ENCODE assay signal across 16 cellular contexts in genomic region chr19:28239270-28239669, GRCh38.
A peak's percentile ranks its signal among the peaks of the same experiment; 100 is the strongest.
DNase-seq lines count a peak whose midpoint lies in the region; ATAC-seq and TF ChIP-seq lines count a peak whose summit lies in the region.
"Had no signal": no experiment of that assay in that cellular context is flagged by ENCODE, and none has a peak within 500 bp of the region (broad histone marks: within the 10 kb centered on the region; RNA-seq: fewer than 3 reads in every experiment).

No MANE protein-coding gene starts in this region.

- no peak overlapping the region for H3K27ac ChIP-seq in CD8-positive, alpha-beta T cell (ENCODE audit: low read depth, low read length)
- H3K27ac ChIP-seq: coronary artery had no signal

- H3K4me1 ChIP-seq in CD8-positive, alpha-beta T cell (ENCODE audit: insufficient read depth, low read length) = no peaks in the 10 kb centered on the region

- intact Hi-C loops in CD8-positive, alpha-beta T cell (cut with DNase I, micrococcal nuclease) = no loop called here

- peak; percentile 23 for TF ChIP-seq CTCF in NB4 (IDR thresholded peaks at IDR 0.05; ENCODE audit: low read depth, low read length)
- peak; percentile 24 for TF ChIP-seq CTCF in osteocyte (IDR thresholded peaks at IDR 0.05)
- TF ChIP-seq CTCF in CD8-positive, alpha-beta T cell (IDR thresholded peaks at IDR 0.05) = no peak

- no peak for TF ChIP-seq POLR2A in NB4 (IDR thresholded peaks at IDR 0.05; ENCODE audit: extremely low read depth, insufficient read length)

- no peak for ATAC-seq in CD8-positive, alpha-beta T cell
- no peak for ATAC-seq in GM21528 (IDR thresholded peaks at IDR 0.05; ENCODE audit: low FRiP score, unreplicated experiment)
- ATAC-seq: HCT116, mucosa of descending colon, Right ventricle myocardium inferior had no signal

- DNase-seq in NCI-H2196 (lab: John Stamatoyannopoulos, UW; ENCODE audit: unreplicated experiment) = peak; percentile 6
- no peak for DNase-seq in NCI-H2196 treated with DMSO at 0.1 percent for 48 hours (lab: John Stamatoyannopoulos, UW; ENCODE audit: unreplicated experiment)
- peak; percentile 14 for DNase-seq in NB4 (ENCODE audit: low read depth)
- DNase-seq in dermis blood vessel endothelial cell = peak; percentile 12
- no peak for DNase-seq in osteocyte (ENCODE audit: extremely low spot score, unreplicated experiment)
- no peak for DNase-seq in CD8-positive, alpha-beta T cell
- DNase-seq in activated CD8-positive, alpha-beta memory T cell treated with anti-CD3 and anti-CD28 coated beads, Interleukin-2, amount 50 U/mL, for 48 hours = no peak
- DNase-seq: activated CD4-positive, CD25-positive, alpha-beta regulatory T cell treated with anti-CD3 and anti-CD28 coated beads, Interleukin-2, amount 50 U/mL, for 72 hours; activated effector memory CD4-positive, alpha-beta T cell treated with Interleukin-2 at 50 U/mL for 16 hours; GF-D8; NCI-H187 had no signal

- CTCF ChIA-PET in CD8-positive, alpha-beta T cell (lab: Charles Lee) = no interaction called here

- no peaks in the 10 kb centered on the region for H3K4me1 Mint-ChIP-seq in osteocyte (ENCODE audit: unreplicated experiment)
- no peaks in the 10 kb centered on the region for H3K4me1 Mint-ChIP-seq in CD8-positive, alpha-beta T cell (ENCODE audit: low read depth)

- H3K27me3 ChIP-seq in CD8-positive, alpha-beta T cell (ENCODE audit: insufficient read depth, low read length) = no peaks in the 10 kb centered on the region

- H3K4me3 ChIP-seq in NB4 (ENCODE audit: low read depth, low read length) = no peak overlapping the region
- no peak overlapping the region for H3K4me3 ChIP-seq in CD8-positive, alpha-beta T cell (ENCODE audit: low read depth, low read length)
- H3K4me3 ChIP-seq: coronary artery, mucosa of descending colon had no signal

- no peak overlapping the region for H3K4me3 Mint-ChIP-seq in osteocyte (ENCODE audit: unreplicated experiment)
- no peak overlapping the region for H3K4me3 Mint-ChIP-seq in CD8-positive, alpha-beta T cell

- H3K36me3 Mint-ChIP-seq in osteocyte (ENCODE audit: unreplicated experiment) = no peaks in the 10 kb centered on the region
- H3K36me3 Mint-ChIP-seq in CD8-positive, alpha-beta T cell = no peaks in the 10 kb centered on the region

- H3K9me3 Mint-ChIP-seq in osteocyte (ENCODE audit: unreplicated experiment) = no peaks in the 10 kb centered on the region
- H3K9me3 Mint-ChIP-seq in CD8-positive, alpha-beta T cell = no peaks in the 10 kb centered on the region

- H3K27ac Mint-ChIP-seq in osteocyte (ENCODE audit: unreplicated experiment) = no peak overlapping the region
- no peak overlapping the region for H3K27ac Mint-ChIP-seq in CD8-positive, alpha-beta T cell

- POLR2A ChIA-PET in CD8-positive, alpha-beta T cell (lab: Charles Lee) = no interaction called here

- H3K9me3 ChIP-seq in CD8-positive, alpha-beta T cell (ENCODE audit: low read length) = no peaks in the 10 kb centered on the region
- H3K9me3 ChIP-seq: mucosa of descending colon had no signal

- H3K27me3 Mint-ChIP-seq in osteocyte (ENCODE audit: unreplicated experiment) = peaks cover 3% of the 10 kb centered on the region
- H3K27me3 Mint-ChIP-seq in CD8-positive, alpha-beta T cell (ENCODE audit: low read depth) = no peaks in the 10 kb centered on the region

- H3K36me3 ChIP-seq in CD8-positive, alpha-beta T cell (ENCODE audit: insufficient read depth, low read length) = no peaks in the 10 kb centered on the region

Comparison
In these comparisons a context has a peak if more than half of its experiments do, and no peak if none do; other contexts are left out.
1. DNase-seq: peak in NCI-H2196 (single experiment), NB4 (single experiment) and dermis blood vessel endothelial cell (single experiment); none in NCI-H2196 treated with DMSO at 0.1 percent for 48 hours (single experiment), osteocyte (single experiment), CD8-positive, alpha-beta T cell (0 of 7) and activated CD8-positive, alpha-beta memory T cell treated with anti-CD3 and anti-CD28 coated beads, Interleukin-2, amount 50 U/mL, for 48 hours (single experiment).